ENCODE assay signal across 13 cellular contexts in the genomic region with DNA sequence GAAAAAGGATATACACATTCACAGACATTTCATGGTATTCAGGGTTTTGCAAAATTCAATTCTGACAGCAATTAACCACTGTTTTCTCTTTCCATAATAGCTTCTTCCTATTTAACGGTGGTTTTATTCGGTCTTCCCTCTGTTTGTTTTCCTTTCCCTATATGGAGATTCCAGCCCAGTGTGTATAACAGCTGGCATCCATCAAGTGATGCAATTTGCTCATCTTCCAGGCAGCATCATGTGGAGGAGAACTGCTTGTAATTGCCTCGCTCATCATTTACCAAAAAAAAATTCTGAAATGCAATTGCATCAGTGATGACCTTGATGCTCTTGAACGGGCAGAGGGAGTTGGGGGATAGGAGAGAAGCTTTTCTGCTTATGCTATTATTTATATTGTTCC.
DNase-seq lines count a peak whose midpoint lies in the region; ATAC-seq and TF ChIP-seq lines count a peak whose summit lies in the region.
"Had no signal": no experiment of that assay in that cellular context is flagged by ENCODE, and none has a peak within 500 bp of the region (broad histone marks: within the 10 kb centered on the region; RNA-seq: fewer than 3 reads in every experiment).

No MANE protein-coding gene starts in this region.

- CTCF ChIA-PET in mammary epithelial cell (lab: Charles Lee; ENCODE audit: low non-redundant PET), result no interaction called here

- DNase-seq in activated T-cell treated with anti-CD3 and anti-CD28 coated beads, Interleukin-2, amount 50 U/mL, for 24 hours, result no peak
- DNase-seq in activated T-cell treated with anti-CD3 and anti-CD28 coated beads, Interleukin-2, amount 50 U/mL, for 4 hours, result no peak
- DNase-seq in SK-N-DZ (ENCODE audit: low spot score) (peak; percentile 92), heart left ventricle (peak in 1 of 5 donors; percentile 38), COLO668 (lab: John Stamatoyannopoulos, UW; ENCODE audit: unreplicated experiment) (no peak), mammary epithelial cell (no peak)
- DNase-seq in activated naive CD4-positive, alpha-beta T cell treated with anti-CD3 and anti-CD28 coated beads, Interleukin-2, amount 50 U/mL, for 72 hours (ENCODE audit: low spot score in 2 of 2), result no peak
- DNase-seq: small intestine; stimulated activated naive CD8-positive, alpha-beta T cell treated with anti-CD3 and anti-CD28 coated beads, Interleukin-15, amount 100 ng/mL, for 72 hours had no signal

- peak overlapping the region; percentile 4 for H3K27ac Mint-ChIP-seq in activated T-cell treated with anti-CD3 and anti-CD28 coated beads, Interleukin-2, amount 50 U/mL, for 24 hours
- H3K27ac Mint-ChIP-seq in stimulated activated memory B cell treated with anti-CD40 and anti-IgM and Interleukin-4, amounts not matched to agents 10 μg/mL and 1 μg/mL and 100 μg/mL, for 72 hours, result peak overlapping the region; percentile 0
- H3K27ac Mint-ChIP-seq in activated naive CD4-positive, alpha-beta T cell treated with anti-CD3 and anti-CD28 coated beads, Interleukin-2, amount 50 U/mL, for 72 hours, result peak overlapping the region in 1 of 2 donors; percentile 3

- dilution Hi-C loops in mammary epithelial cell (cut with HindIII; ENCODE audit: low sequenced_read_pairs), result loop anchor here (5.0 kb wide), 1 partner anchor 65 kb away; no protein-coding TSS in a partner anchor

- H3K4me2 ChIP-seq in mammary epithelial cell (ENCODE audit: insufficient read depth, low read depth, low read length), result no peak overlapping the region

- no peak for TF ChIP-seq CTCF in heart left ventricle (IDR thresholded peaks at IDR 0.05)
- no peak for TF ChIP-seq CTCF in mammary epithelial cell (conservative IDR thresholded peaks at IDR 0.05 in 1 of 2, IDR thresholded peaks at IDR 0.05 in 1 of 2; ENCODE audit: extremely low read depth in 1 of 2, insufficient read depth in 1 of 2, low read depth in 1 of 2, low read length in 2 of 2)

- H3K27me3 ChIP-seq in heart left ventricle (no peaks in the 10 kb centered on the region), mammary epithelial cell (ENCODE audit: insufficient read depth, low read length) (no peaks in the 10 kb centered on the region)
- H3K27me3 ChIP-seq: SJSA1 had no signal

- in situ Hi-C loops in mammary epithelial cell (cut with MboI; ENCODE audit: low sequenced_read_pairs in 2 of 2), result no loop called here

- no peak overlapping the region for H3K9ac ChIP-seq in mammary epithelial cell (ENCODE audit: insufficient read depth, low read length)

- H3K4me3 ChIP-seq in heart left ventricle (no peak overlapping the region), mammary epithelial cell (replicated peaks in 1 of 3; ENCODE audit: insufficient read depth in 1 of 3, low read depth in 2 of 3, low read length in 3 of 3) (no peak overlapping the region)
- H3K4me3 ChIP-seq: coronary artery, GM12878, SJSA1 had no signal

- intact Hi-C loops in heart left ventricle (cut with DNase I), result no loop called here
- intact Hi-C loops in mammary epithelial cell (cut with micrococcal nuclease), result no loop called here

- no peaks in the 10 kb centered on the region for H3K9me3 Mint-ChIP-seq in activated T-cell treated with anti-CD3 and anti-CD28 coated beads, Interleukin-2, amount 50 U/mL, for 24 hours
- H3K9me3 Mint-ChIP-seq in activated T-cell treated with anti-CD3 and anti-CD28 coated beads, Interleukin-2, amount 50 U/mL, for 4 hours, result no peaks in the 10 kb centered on the region
- H3K9me3 Mint-ChIP-seq in stimulated activated memory B cell treated with anti-CD40 and anti-IgM and Interleukin-4, amounts not matched to agents 10 μg/mL and 1 μg/mL and 100 μg/mL, for 72 hours, result no peaks in the 10 kb centered on the region
- no peaks in the 10 kb centered on the region for H3K9me3 Mint-ChIP-seq in activated naive CD4-positive, alpha-beta T cell treated with anti-CD3 and anti-CD28 coated beads, Interleukin-2, amount 50 U/mL, for 72 hours
- H3K9me3 Mint-ChIP-seq: stimulated activated naive CD8-positive, alpha-beta T cell treated with anti-CD3 and anti-CD28 coated beads, Interleukin-15, amount 100 ng/mL, for 72 hours had no signal

- H3K36me3 ChIP-seq in heart left ventricle (peaks cover 0 to 16% (median 0%) of the 10 kb centered on the region in 9 donors), mammary epithelial cell (ENCODE audit: insufficient read depth, low read length) (no peaks in the 10 kb centered on the region)
- H3K36me3 ChIP-seq: SJSA1 had no signal

- H2AFZ ChIP-seq in mammary epithelial cell (ENCODE audit: low read depth, low read length), result no peak overlapping the region

- 55 to 68% (median 62%) methylated on average over 4 of the region's 4 CpGs for WGBS in heart left ventricle, 4 donors
- 75% methylated on average over 4 of the region's 4 CpGs for WGBS in mammary epithelial cell (ENCODE audit: low coverage, missing lambda C conversion rate)

- peaks cover 78% of the 10 kb centered on the region for H3K36me3 Mint-ChIP-seq in activated T-cell treated with anti-CD3 and anti-CD28 coated beads, Interleukin-2, amount 50 U/mL, for 24 hours (ENCODE audit: low read depth)
- peaks cover 40% of the 10 kb centered on the region for H3K36me3 Mint-ChIP-seq in activated T-cell treated with anti-CD3 and anti-CD28 coated beads, Interleukin-2, amount 50 U/mL, for 4 hours (ENCODE audit: insufficient read depth)
- H3K36me3 Mint-ChIP-seq in stimulated activated memory B cell treated with anti-CD40 and anti-IgM and Interleukin-4, amounts not matched to agents 10 μg/mL and 1 μg/mL and 100 μg/mL, for 72 hours, result peaks cover 56% of the 10 kb centered on the region
- H3K36me3 Mint-ChIP-seq in activated naive CD4-positive, alpha-beta T cell treated with anti-CD3 and anti-CD28 coated beads, Interleukin-2, amount 50 U/mL, for 72 hours, result peaks cover 8 to 15% of the 10 kb centered on the region in 2 donors

- no peaks in the 10 kb centered on the region for H4K20me1 ChIP-seq in mammary epithelial cell (ENCODE audit: insufficient read depth, low read length)

- H3K27ac ChIP-seq in heart left ventricle (peak overlapping the region in 3 of 12 donors; percentile 15 to 43 (median 21)), mammary epithelial cell (ENCODE audit: insufficient read depth, low read depth, low read length) (no peak overlapping the region)
- H3K27ac ChIP-seq: coronary artery, SJSA1 had no signal

- H3K27me3 Mint-ChIP-seq in activated T-cell treated with anti-CD3 and anti-CD28 coated beads, Interleukin-2, amount 50 U/mL, for 24 hours, result no peaks in the 10 kb centered on the region
- H3K27me3 Mint-ChIP-seq in activated T-cell treated with anti-CD3 and anti-CD28 coated beads, Interleukin-2, amount 50 U/mL, for 4 hours (ENCODE audit: low read depth), result no peaks in the 10 kb centered on the region
- no peaks in the 10 kb centered on the region for H3K27me3 Mint-ChIP-seq in stimulated activated memory B cell treated with anti-CD40 and anti-IgM and Interleukin-4, amounts not matched to agents 10 μg/mL and 1 μg/mL and 100 μg/mL, for 72 hours
- H3K27me3 Mint-ChIP-seq: stimulated activated naive CD8-positive, alpha-beta T cell treated with anti-CD3 and anti-CD28 coated beads, Interleukin-15, amount 100 ng/mL, for 72 hours had no signal

- no peak overlapping the region for H3K4me3 Mint-ChIP-seq in activated T-cell treated with anti-CD3 and anti-CD28 coated beads, Interleukin-2, amount 50 U/mL, for 24 hours
- H3K4me3 Mint-ChIP-seq in activated T-cell treated with anti-CD3 and anti-CD28 coated beads, Interleukin-2, amount 50 U/mL, for 4 hours, result no peak overlapping the region
- H3K4me3 Mint-ChIP-seq in stimulated activated memory B cell treated with anti-CD40 and anti-IgM and Interleukin-4, amounts not matched to agents 10 μg/mL and 1 μg/mL and 100 μg/mL, for 72 hours, result no peak overlapping the region
- H3K4me3 Mint-ChIP-seq: stimulated activated naive CD8-positive, alpha-beta T cell treated with anti-CD3 and anti-CD28 coated beads, Interleukin-15, amount 100 ng/mL, for 72 hours had no signal

- H3K4me1 Mint-ChIP-seq in activated T-cell treated with anti-CD3 and anti-CD28 coated beads, Interleukin-2, amount 50 U/mL, for 24 hours (ENCODE audit: low read depth), result peaks cover 22% of the 10 kb centered on the region
- peaks cover 5% of the 10 kb centered on the region for H3K4me1 Mint-ChIP-seq in activated T-cell treated with anti-CD3 and anti-CD28 coated beads, Interleukin-2, amount 50 U/mL, for 4 hours (ENCODE audit: low read depth)
- H3K4me1 Mint-ChIP-seq in stimulated activated memory B cell treated with anti-CD40 and anti-IgM and Interleukin-4, amounts not matched to agents 10 μg/mL and 1 μg/mL and 100 μg/mL, for 72 hours, result peaks cover 21% of the 10 kb centered on the region

- H3K9me3 ChIP-seq in heart left ventricle (no peaks in the 10 kb centered on the region), mammary epithelial cell (replicated peaks; ENCODE audit: insufficient read depth, low read length) (no peaks in the 10 kb centered on the region)
- H3K9me3 ChIP-seq: SJSA1 had no signal

- H3K4me1 ChIP-seq in heart left ventricle, result peaks cover 0 to 23% (median 0%) of the 10 kb centered on the region in 12 donors
- H3K4me1 ChIP-seq in mammary epithelial cell (ENCODE audit: insufficient read depth, low read length), result peaks cover 4% of the 10 kb centered on the region
- H3K4me1 ChIP-seq: SJSA1 had no signal

- BruUV-seq in mammary epithelial cell (replicated peaks; lab: Mats Ljungman, UMichigan), result no TSS peak

- no peak for ATAC-seq in activated T-cell treated with anti-CD3 and anti-CD28 coated beads, Interleukin-2, amount 50 U/mL, for 4 hours
- ATAC-seq in heart left ventricle, result peak in 3 of 4 donors; percentile 49 to 75 (median 69)
- ATAC-seq in stimulated activated memory B cell treated with anti-CD40 and anti-IgM and Interleukin-4, amounts not matched to agents 10 μg/mL and 1 μg/mL and 100 μg/mL, for 72 hours, result no peak
- ATAC-seq in activated naive CD4-positive, alpha-beta T cell treated with anti-CD3 and anti-CD28 coated beads, Interleukin-2, amount 50 U/mL, for 72 hours, result no peak
- ATAC-seq: GM12878; stimulated activated naive CD8-positive, alpha-beta T cell treated with anti-CD3 and anti-CD28 coated beads, Interleukin-15, amount 100 ng/mL, for 72 hours had no signal

- H3K79me2 ChIP-seq in mammary epithelial cell (ENCODE audit: insufficient read depth, low read length), result no peaks in the 10 kb centered on the region

- TF ChIP-seq POLR2A in heart left ventricle (IDR thresholded peaks at IDR 0.05), result no peak

Comparison
In these comparisons a context has a peak if more than half of its experiments do, and no peak if none do; other contexts are left out.
1. ATAC-seq: peak in heart left ventricle (3 of 4); none in activated T-cell treated with anti-CD3 and anti-CD28 coated beads, Interleukin-2, amount 50 U/mL, for 4 hours (0 of 2), stimulated activated memory B cell treated with anti-CD40 and anti-IgM and Interleukin-4, amounts not matched to agents 10 μg/mL and 1 μg/mL and 100 μg/mL, for 72 hours (single experiment) and activated naive CD4-positive, alpha-beta T cell treated with anti-CD3 and anti-CD28 coated beads, Interleukin-2, amount 50 U/mL, for 72 hours (0 of 2).